Comparison of ENCODE assay signal across 10 cellular contexts in the genomic region with DNA sequence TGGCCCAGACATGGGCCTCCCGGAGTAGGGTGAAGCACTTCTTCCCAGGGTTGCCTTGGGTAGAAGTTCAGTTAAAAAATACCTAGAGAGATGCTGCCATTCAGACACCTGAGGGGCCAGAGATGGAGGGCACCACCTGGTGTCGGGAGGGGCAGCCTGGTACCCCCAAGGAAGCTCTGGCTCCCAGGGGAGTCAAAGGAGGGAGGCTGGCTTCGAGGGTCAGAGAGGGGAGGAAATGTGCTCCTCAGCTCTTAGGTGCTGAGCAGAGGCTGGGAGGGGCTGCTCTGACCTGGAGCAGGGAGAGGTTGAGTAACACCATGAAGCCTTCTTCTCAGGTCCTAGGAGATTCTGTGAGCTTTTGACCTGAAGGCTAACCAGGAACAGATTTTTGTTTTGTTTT. TPM values are rescaled to one million over a fixed set of nuclear protein-coding genes. Genes with fewer than 3 reads are reported as not detected.
DNase-seq lines count a peak whose midpoint lies in the region; ATAC-seq and TF ChIP-seq lines count a peak whose summit lies in the region.
"Had no signal": no experiment of that assay in that cellular context is flagged by ENCODE, and none has a peak within 500 bp of the region (broad histone marks: within the 10 kb centered on the region; RNA-seq: fewer than 3 reads in every experiment).

No MANE protein-coding gene starts in this region.

- no peaks in the 10 kb centered on the region for H3F3A ChIP-seq in OCI-LY1 (ENCODE audit: insufficient read depth, low read length)

- peak overlapping the region; percentile 98 for H3K27ac Mint-ChIP-seq in CD8-positive, alpha-beta T cell

- H3K14ac ChIP-seq in trophoblast cell (ENCODE audit: low read length) = no peak overlapping the region

- no peaks in the 10 kb centered on the region for H3K27me3 Mint-ChIP-seq in CD8-positive, alpha-beta T cell (ENCODE audit: low read depth)

- H4K20me1 ChIP-seq in OCI-LY1 (ENCODE audit: insufficient read depth, low read length) = no peaks in the 10 kb centered on the region

- POLR2A ChIA-PET in CD8-positive, alpha-beta T cell (lab: Charles Lee) = interaction anchor here (1.3 to 2.9 kb wide), 2 partner anchors 13 to 50 kb away, joined by 6 to 16 read pairs; a partner anchor contains a TSS

- no peaks in the 10 kb centered on the region for H3K27me3 ChIP-seq in CD8-positive, alpha-beta T cell (ENCODE audit: insufficient read depth, low read length)
- H3K27me3 ChIP-seq in OCI-LY1 (ENCODE audit: insufficient read depth, low read length) (no peaks in the 10 kb centered on the region; the same call in 1 of the 2 replicates), endocrine pancreas (ENCODE audit: control insufficient read depth, insufficient read depth, low read length) (no peaks in the 10 kb centered on the region), trophoblast cell (ENCODE audit: insufficient read depth, low read length) (no peaks in the 10 kb centered on the region)

- no peak overlapping the region for H2BK120ac ChIP-seq in trophoblast cell (ENCODE audit: insufficient read depth, low read length, poor library complexity)

- no peak overlapping the region for H3K23ac ChIP-seq in trophoblast cell (ENCODE audit: low read length)

- H3K36me3 ChIP-seq in CD8-positive, alpha-beta T cell (ENCODE audit: insufficient read depth, low read length) = no peaks in the 10 kb centered on the region
- H3K36me3 ChIP-seq in OCI-LY1 (ENCODE audit: insufficient read depth, low read length) (no peaks in the 10 kb centered on the region), endocrine pancreas (ENCODE audit: control insufficient read depth, insufficient read depth, low read length) (no peaks in the 10 kb centered on the region), trophoblast cell (ENCODE audit: control insufficient read depth in 1 of 2, insufficient read depth in 2 of 2, low read length in 2 of 2) (peaks cover 10 to 12% of the 10 kb centered on the region in 2 experiments)

- peak overlapping the region; percentile 93 for H3K4me2 ChIP-seq in OCI-LY1 (ENCODE audit: low read length)
- peak overlapping the region; percentile 78 for H3K4me2 ChIP-seq in trophoblast cell (ENCODE audit: low read length)

- H3K4ac ChIP-seq in trophoblast cell (ENCODE audit: low read depth, low read length) = peak overlapping the region; percentile 49

- no CpG with 5 or more reads among the region's 3 CpGs for WGBS in trophoblast cell (ENCODE audit: extremely low coverage, insufficient coverage, insufficient read length)

- no peak overlapping the region for H2AK5ac ChIP-seq in trophoblast cell (ENCODE audit: low read length)

- DNase-seq in CD8-positive, alpha-beta T cell = no peak
- DNase-seq in trophoblast cell (no peak), HuH-7.5 (ENCODE audit: low spot score) (no peak), EL (no peak), inferior parietal cortex (ENCODE audit: extremely low spot score) (no peak)
- DNase-seq: activated CD4-positive, alpha-beta T cell treated with anti-CD3 and anti-CD28 coated beads, Interleukin-2, amount 50 U/mL, for 48 hours had no signal

- H2AFZ ChIP-seq in OCI-LY1 (ENCODE audit: low read length) = no peak overlapping the region
- H2AFZ ChIP-seq in trophoblast cell (ENCODE audit: insufficient read depth, low read length, poor library complexity) = no peak overlapping the region

- H4K91ac ChIP-seq in trophoblast cell (ENCODE audit: low read depth, low read length) = no peak overlapping the region

- peaks cover 63% of the 10 kb centered on the region for H3K4me1 Mint-ChIP-seq in CD8-positive, alpha-beta T cell (ENCODE audit: low read depth)

- H3K9me2 ChIP-seq in OCI-LY1 (ENCODE audit: low read depth, low read length) = no peaks in the 10 kb centered on the region

- H3K4me1 ChIP-seq in CD8-positive, alpha-beta T cell (ENCODE audit: insufficient read depth, low read length) = peaks cover 37% of the 10 kb centered on the region
- H3K4me1 ChIP-seq in OCI-LY1 (ENCODE audit: insufficient read depth, low read length, severe bottlenecking) (peaks cover 19% of the 10 kb centered on the region), endocrine pancreas (ENCODE audit: control insufficient read depth, insufficient read depth, low read length) (no peaks in the 10 kb centered on the region), trophoblast cell (ENCODE audit: control insufficient read depth in 1 of 2, insufficient read depth in 2 of 2, low read length in 2 of 2) (peaks cover 35 to 48% of the 10 kb centered on the region in 2 experiments)

- CTCF ChIA-PET in CD8-positive, alpha-beta T cell (lab: Charles Lee) = interaction anchor here (0.6 to 1.2 kb wide), 2 partner anchors 13 to 50 kb away, joined by 3 read pairs; a partner anchor contains a TSS

- H3K18ac ChIP-seq in trophoblast cell (ENCODE audit: low read length) = peak overlapping the region; percentile 31

- peak overlapping the region; percentile 19 for H2BK12ac ChIP-seq in trophoblast cell (ENCODE audit: low read length)

- intact Hi-C loops in CD8-positive, alpha-beta T cell (cut with DNase I, micrococcal nuclease) = loop anchor here (5.0 kb wide), 4 partner anchors 198 to 1143 kb away; a partner anchor contains a TSS

- H3K27ac ChIP-seq in CD8-positive, alpha-beta T cell (ENCODE audit: low read depth, low read length) = no peak overlapping the region
- no peak overlapping the region for H3K27ac ChIP-seq in OCI-LY1 (ENCODE audit: low read depth, low read length, poor library complexity, severe bottlenecking)
- no peak overlapping the region for H3K27ac ChIP-seq in trophoblast cell (ENCODE audit: low read depth, low read length)

- H4K12ac ChIP-seq in trophoblast cell (ENCODE audit: low read depth, low read length) = no peak overlapping the region

- H3K4me3 Mint-ChIP-seq in CD8-positive, alpha-beta T cell = peak overlapping the region; percentile 97

- H3K79me2 ChIP-seq in OCI-LY1 (ENCODE audit: insufficient read depth, low read length) = no peaks in the 10 kb centered on the region
- peaks cover 24% of the 10 kb centered on the region for H3K79me2 ChIP-seq in trophoblast cell (ENCODE audit: control insufficient read depth, insufficient read depth, low read length, poor library complexity)

- peak overlapping the region; percentile 100 for H3K4me3 ChIP-seq in CD8-positive, alpha-beta T cell (ENCODE audit: low read depth, low read length)
- H3K4me3 ChIP-seq in OCI-LY1 (ENCODE audit: low read depth, low read length, poor library complexity, severe bottlenecking) = no peak overlapping the region
- H3K4me3 ChIP-seq in endocrine pancreas (ENCODE audit: control insufficient read depth, insufficient read depth, low read length) = no peak overlapping the region
- peak overlapping the region; percentile 1 for H3K4me3 ChIP-seq in trophoblast cell (ENCODE audit: low read depth, low read length)

- H3K9ac ChIP-seq in OCI-LY1 (ENCODE audit: low read length) = no peak overlapping the region
- peak overlapping the region; percentile 88 for H3K9ac ChIP-seq in endocrine pancreas (ENCODE audit: control insufficient read depth, insufficient read depth, low read length)
- no peak overlapping the region for H3K9ac ChIP-seq in trophoblast cell (ENCODE audit: low read length)

- H3K79me1 ChIP-seq in trophoblast cell (ENCODE audit: low read length) = peaks cover 21% of the 10 kb centered on the region

- peaks cover 17% of the 10 kb centered on the region for H3K36me3 Mint-ChIP-seq in CD8-positive, alpha-beta T cell

- no peak for ATAC-seq in CD8-positive, alpha-beta T cell
- no peak for ATAC-seq in HG03432 (IDR thresholded peaks at IDR 0.05; ENCODE audit: unreplicated experiment)
- ATAC-seq: left colon had no signal

- H3K9me3 Mint-ChIP-seq in CD8-positive, alpha-beta T cell = no peaks in the 10 kb centered on the region

- peak overlapping the region; percentile 36 for H2BK5ac ChIP-seq in trophoblast cell (ENCODE audit: low read depth, low read length, poor library complexity)

- no peak overlapping the region for H4K8ac ChIP-seq in trophoblast cell (ENCODE audit: low read depth, low read length)

- no peak for TF ChIP-seq CTCF in CD8-positive, alpha-beta T cell (IDR thresholded peaks at IDR 0.05)
- no peak for TF ChIP-seq CTCF in OCI-LY1 (IDR thresholded peaks at IDR 0.05; ENCODE audit: low read length)

- H3K9me3 ChIP-seq in CD8-positive, alpha-beta T cell (ENCODE audit: low read length) = no peaks in the 10 kb centered on the region
- H3K9me3 ChIP-seq in OCI-LY1 (ENCODE audit: low read length) (no peaks in the 10 kb centered on the region), endocrine pancreas (ENCODE audit: control insufficient read depth, low read length) (no peaks in the 10 kb centered on the region), trophoblast cell (ENCODE audit: insufficient read depth, low read depth, low read length) (no peaks in the 10 kb centered on the region)

RNA-seq across cellular contexts. Expression of a gene that starts 1.1 kb away (rescaled TPM):
- 10 to 100 TPM; 22.3 to 23.4 TPM for total RNA-seq in CD8-positive, alpha-beta T cell
- polyA plus RNA-seq in trophoblast cell (2013) = 19.3 and 20.2 TPM in 2 replicates

RNA-seq across cellular contexts. Expression of a gene that starts 1.4 kb away (rescaled TPM):
- 1 to 10 TPM; 3.0 to 3.4 TPM for total RNA-seq in CD8-positive, alpha-beta T cell
- 14.9 and 15.5 TPM in 2 replicates for polyA plus RNA-seq in trophoblast cell (2013)

RNA-seq across cellular contexts. Expression of a gene that starts 50.4 kb away (rescaled TPM):
- total RNA-seq in CD8-positive, alpha-beta T cell = 10 to 100 TPM; 14.2 to 17.5 TPM
- 76.1 and 82.0 TPM in 2 replicates for polyA plus RNA-seq in trophoblast cell (2013)

Comparison
In these comparisons a context has a peak if more than half of its experiments do, and no peak if none do; other contexts are left out.
1. H3K4me3 ChIP-seq: peak in CD8-positive, alpha-beta T cell (single experiment) and trophoblast cell (single experiment); none in OCI-LY1 (single experiment) and endocrine pancreas (single experiment).